In the genomic region with DNA sequence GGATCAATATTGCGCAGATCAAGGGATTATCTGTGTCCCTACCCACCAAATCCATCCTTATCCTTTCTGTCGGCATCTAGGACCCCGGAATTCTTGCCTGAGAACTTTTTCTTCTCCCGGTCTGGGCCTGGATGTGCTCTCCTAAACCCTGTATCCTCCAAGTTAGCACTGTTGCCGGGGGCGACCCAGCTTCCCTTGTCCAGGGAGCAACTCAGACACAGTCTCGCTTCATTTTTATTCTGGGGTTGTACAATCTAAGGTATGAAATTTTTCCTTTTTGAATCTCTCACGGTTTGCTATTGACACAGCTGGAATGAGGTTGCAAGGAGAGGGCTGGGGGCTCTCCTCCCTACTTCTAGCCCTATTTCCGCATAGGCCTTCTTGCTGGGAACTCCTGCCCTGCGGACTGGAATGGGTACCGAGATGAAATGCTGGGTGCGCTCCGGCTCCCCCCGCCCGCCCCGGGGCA, we compare ENCODE assay signal across 1 cellular context.
TF ChIP-seq lines count a peak whose summit lies in the region.

No MANE protein-coding gene starts in this region.

TF ChIP-seq in GM12878, 131 proteins besides CTCF, POLR2A, EP300 and RAD21:
- TF ChIP-seq RUNX3 (IDR thresholded peaks at IDR 0.05; ENCODE audit: low read length) = no peak
- TF ChIP-seq ZNF24 (IDR thresholded peaks at IDR 0.05) = no peak
- TF ChIP-seq, protein P1, sequence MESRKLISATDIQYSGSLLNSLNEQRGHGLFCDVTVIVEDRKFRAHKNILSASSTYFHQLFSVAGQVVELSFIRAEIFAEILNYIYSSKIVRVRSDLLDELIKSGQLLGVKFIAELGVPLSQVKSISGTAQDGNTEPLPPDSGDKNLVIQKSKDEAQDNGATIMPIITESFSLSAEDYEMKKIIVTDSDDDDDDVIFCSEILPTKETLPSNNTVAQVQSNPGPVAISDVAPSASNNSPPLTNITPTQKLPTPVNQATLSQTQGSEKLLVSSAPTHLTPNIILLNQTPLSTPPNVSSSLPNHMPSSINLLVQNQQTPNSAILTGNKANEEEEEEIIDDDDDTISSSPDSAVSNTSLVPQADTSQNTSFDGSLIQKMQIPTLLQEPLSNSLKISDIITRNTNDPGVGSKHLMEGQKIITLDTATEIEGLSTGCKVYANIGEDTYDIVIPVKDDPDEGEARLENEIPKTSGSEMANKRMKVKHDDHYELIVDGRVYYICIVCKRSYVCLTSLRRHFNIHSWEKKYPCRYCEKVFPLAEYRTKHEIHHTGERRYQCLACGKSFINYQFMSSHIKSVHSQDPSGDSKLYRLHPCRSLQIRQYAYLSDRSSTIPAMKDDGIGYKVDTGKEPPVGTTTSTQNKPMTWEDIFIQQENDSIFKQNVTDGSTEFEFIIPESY (IDR thresholded peaks at IDR 0.05) = no peak
- TF ChIP-seq, protein P2, sequence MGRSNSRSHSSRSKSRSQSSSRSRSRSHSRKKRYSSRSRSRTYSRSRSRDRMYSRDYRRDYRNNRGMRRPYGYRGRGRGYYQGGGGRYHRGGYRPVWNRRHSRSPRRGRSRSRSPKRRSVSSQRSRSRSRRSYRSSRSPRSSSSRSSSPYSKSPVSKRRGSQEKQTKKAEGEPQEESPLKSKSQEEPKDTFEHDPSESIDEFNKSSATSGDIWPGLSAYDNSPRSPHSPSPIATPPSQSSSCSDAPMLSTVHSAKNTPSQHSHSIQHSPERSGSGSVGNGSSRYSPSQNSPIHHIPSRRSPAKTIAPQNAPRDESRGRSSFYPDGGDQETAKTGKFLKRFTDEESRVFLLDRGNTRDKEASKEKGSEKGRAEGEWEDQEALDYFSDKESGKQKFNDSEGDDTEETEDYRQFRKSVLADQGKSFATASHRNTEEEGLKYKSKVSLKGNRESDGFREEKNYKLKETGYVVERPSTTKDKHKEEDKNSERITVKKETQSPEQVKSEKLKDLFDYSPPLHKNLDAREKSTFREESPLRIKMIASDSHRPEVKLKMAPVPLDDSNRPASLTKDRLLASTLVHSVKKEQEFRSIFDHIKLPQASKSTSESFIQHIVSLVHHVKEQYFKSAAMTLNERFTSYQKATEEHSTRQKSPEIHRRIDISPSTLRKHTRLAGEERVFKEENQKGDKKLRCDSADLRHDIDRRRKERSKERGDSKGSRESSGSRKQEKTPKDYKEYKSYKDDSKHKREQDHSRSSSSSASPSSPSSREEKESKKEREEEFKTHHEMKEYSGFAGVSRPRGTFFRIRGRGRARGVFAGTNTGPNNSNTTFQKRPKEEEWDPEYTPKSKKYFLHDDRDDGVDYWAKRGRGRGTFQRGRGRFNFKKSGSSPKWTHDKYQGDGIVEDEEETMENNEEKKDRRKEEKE (IDR thresholded peaks at IDR 0.05) = no peak
- TF ChIP-seq, protein P3, sequence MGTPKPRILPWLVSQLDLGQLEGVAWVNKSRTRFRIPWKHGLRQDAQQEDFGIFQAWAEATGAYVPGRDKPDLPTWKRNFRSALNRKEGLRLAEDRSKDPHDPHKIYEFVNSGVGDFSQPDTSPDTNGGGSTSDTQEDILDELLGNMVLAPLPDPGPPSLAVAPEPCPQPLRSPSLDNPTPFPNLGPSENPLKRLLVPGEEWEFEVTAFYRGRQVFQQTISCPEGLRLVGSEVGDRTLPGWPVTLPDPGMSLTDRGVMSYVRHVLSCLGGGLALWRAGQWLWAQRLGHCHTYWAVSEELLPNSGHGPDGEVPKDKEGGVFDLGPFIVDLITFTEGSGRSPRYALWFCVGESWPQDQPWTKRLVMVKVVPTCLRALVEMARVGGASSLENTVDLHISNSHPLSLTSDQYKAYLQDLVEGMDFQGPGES (IDR thresholded peaks at IDR 0.05) = no peak
- TF ChIP-seq, protein P4, sequence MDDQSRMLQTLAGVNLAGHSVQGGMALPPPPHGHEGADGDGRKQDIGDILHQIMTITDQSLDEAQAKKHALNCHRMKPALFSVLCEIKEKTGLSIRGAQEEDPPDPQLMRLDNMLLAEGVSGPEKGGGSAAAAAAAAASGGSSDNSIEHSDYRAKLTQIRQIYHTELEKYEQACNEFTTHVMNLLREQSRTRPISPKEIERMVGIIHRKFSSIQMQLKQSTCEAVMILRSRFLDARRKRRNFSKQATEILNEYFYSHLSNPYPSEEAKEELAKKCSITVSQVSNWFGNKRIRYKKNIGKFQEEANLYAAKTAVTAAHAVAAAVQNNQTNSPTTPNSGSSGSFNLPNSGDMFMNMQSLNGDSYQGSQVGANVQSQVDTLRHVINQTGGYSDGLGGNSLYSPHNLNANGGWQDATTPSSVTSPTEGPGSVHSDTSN (IDR thresholded peaks at IDR 0.05; ENCODE audit: insufficient replicate concordance, low read depth, low read length) = no peak
